Comparison of ENCODE assay signal across 8 cellular contexts in genomic region chr14:32073537-32074189, GRCh38. TPM values are rescaled to one million over a fixed set of nuclear protein-coding genes. Genes with fewer than 3 reads are reported as not detected.
DNase-seq lines count a peak whose midpoint lies in the region; ATAC-seq and TF ChIP-seq lines count a peak whose summit lies in the region.

No MANE protein-coding gene starts in this region.

- H3K4me1 ChIP-seq in left ventricle myocardium inferior = peaks cover 45% of the 10 kb centered on the region
- H3K4me1 ChIP-seq in foreskin keratinocyte = peaks cover 14% of the 10 kb centered on the region

- ATAC-seq in Right ventricle myocardium inferior (no peak), foreskin keratinocyte (no peak), HG02981 (IDR thresholded peaks at IDR 0.05; ENCODE audit: unreplicated experiment) (no peak)

- intact Hi-C loops in left ventricle myocardium inferior (cut with micrococcal nuclease) = loop anchor here (5.0 to 10.0 kb wide), 2 partner anchors 179 to 659 kb away; no protein-coding TSS in a partner anchor
- intact Hi-C loops in Right ventricle myocardium inferior (cut with DNase I) = loop anchor here (10.0 kb wide), 2 partner anchors 481 to 569 kb away; no protein-coding TSS in a partner anchor

- H3K27me3 ChIP-seq in left ventricle myocardium inferior (ENCODE audit: low read depth) (no peaks in the 10 kb centered on the region), HL-60 (ENCODE audit: insufficient read depth, poor library complexity, severe bottlenecking) (peaks cover 31% of the 10 kb centered on the region), foreskin keratinocyte (no peaks in the 10 kb centered on the region)

- H3K9me3 ChIP-seq in left ventricle myocardium inferior (replicated peaks) = no peaks in the 10 kb centered on the region

- H3K4me3 ChIP-seq in left ventricle myocardium inferior = no peak overlapping the region
- no peak overlapping the region for H3K4me3 ChIP-seq in HL-60 (replicated peaks; ENCODE audit: insufficient read depth, low read length)

- no peaks in the 10 kb centered on the region for H3K36me3 ChIP-seq in left ventricle myocardium inferior

- TF ChIP-seq CTCF in left ventricle myocardium inferior (IDR thresholded peaks at IDR 0.05; ENCODE audit: borderline replicate concordance) (peak; percentile 81), HL-60 (IDR thresholded peaks at IDR 0.05; ENCODE audit: insufficient read depth, low read length) (peak; percentile 28), foreskin keratinocyte (conservative IDR thresholded peaks at IDR 0.05) (peak; percentile 89)

- no peak for DNase-seq in left ventricle myocardium inferior
- no peak for DNase-seq in Right ventricle myocardium inferior (ENCODE audit: missing footprints)
- peak; percentile 14 to 58 for DNase-seq in HL-60 (ENCODE audit: low read depth in 1 of 2, low spot score in 1 of 2)
- DNase-seq in NCI-H774 (lab: John Stamatoyannopoulos, UW) = peak; percentile 72
- peak; percentile 36 for DNase-seq in activated T-cell treated with anti-CD3 and anti-CD28 coated beads for 4 hours
- peak; percentile 37 to 71 for DNase-seq in foreskin keratinocyte
- DNase-seq in putamen (ENCODE audit: low spot score) = peak; percentile 80

- H3K27ac ChIP-seq in left ventricle myocardium inferior (replicated peaks) (peak overlapping the region; percentile 99), HL-60 (replicated peaks) (no peak overlapping the region), foreskin keratinocyte (no peak overlapping the region)

RNA-seq across cellular contexts. Expression of gene ARHGAP5, which starts 3.4 kb away (rescaled TPM):
- total RNA-seq in left ventricle myocardium inferior = 238 TPM
- 210 TPM for total RNA-seq in Right ventricle myocardium inferior
- total RNA-seq in foreskin keratinocyte = 76.4 and 80.7 TPM in 2 replicates
- 11.6 and 13.4 TPM in 2 replicates for polyA plus RNA-seq in foreskin keratinocyte

Comparison
In these comparisons a context has a peak if more than half of its experiments do, and no peak if none do; other contexts are left out.
1. DNase-seq: peak in HL-60 (2 of 2), NCI-H774 (single experiment), activated T-cell treated with anti-CD3 and anti-CD28 coated beads for 4 hours (single experiment), foreskin keratinocyte (2 of 2) and putamen (single experiment); none in left ventricle myocardium inferior (single experiment) and Right ventricle myocardium inferior (single experiment).
2. CTCF ChIP-seq: peak in every context shown above with its lines; median percentile 89 in foreskin keratinocyte; 81 in left ventricle myocardium inferior; 28 in HL-60.